Comparison of ENCODE assay signal across 2 cellular contexts in the genomic region with DNA sequence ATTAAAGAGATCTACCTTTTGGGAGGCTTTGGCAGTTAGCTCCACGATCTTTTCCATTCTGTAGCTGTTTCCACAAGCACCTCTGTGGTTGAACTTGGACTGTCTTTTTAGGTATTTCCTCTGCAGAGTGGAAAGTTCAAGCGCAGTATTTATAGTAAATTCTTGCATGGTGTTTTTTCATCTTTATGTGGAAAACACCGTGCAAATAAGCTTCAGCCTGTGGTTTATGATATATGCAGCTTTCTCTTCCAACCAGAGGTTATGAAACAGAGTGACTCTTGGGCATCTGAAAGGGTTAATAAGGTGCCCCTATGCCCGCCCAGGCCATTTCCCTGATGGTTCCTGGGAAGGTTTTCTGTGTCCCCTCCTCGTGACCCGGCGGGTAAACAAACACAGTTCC.
TF ChIP-seq lines count a peak whose summit lies in the region.

No MANE protein-coding gene starts in this region.

TF ChIP-seq in HepG2, 621 proteins besides CTCF, POLR2A, EP300 and RAD21:
- no peak for TF ChIP-seq TAF1 (CRISPR knock-in tag; IDR thresholded peaks at IDR 0.05)
- peak; percentile 66; the same call in 1 of the 2 replicates for TF ChIP-seq ZNF652 (CRISPR knock-in tag; IDR thresholded peaks at IDR 0.05; ENCODE audit: borderline replicate concordance, low read depth)
- TF ChIP-seq MEIS1 (CRISPR knock-in tag; IDR thresholded peaks at IDR 0.05; ENCODE audit: borderline replicate concordance) = no peak

TF ChIP-seq in liver, 16 proteins besides CTCF, POLR2A, EP300 and RAD21:
- TF ChIP-seq NR2F2 (IDR thresholded peaks at IDR 0.05) (peak; percentile 5), HNF4A (conservative IDR thresholded peaks at IDR 0.05) (no peak), ATF3 (IDR thresholded peaks at IDR 0.05) (no peak), EGR1 (IDR thresholded peaks at IDR 0.05; ENCODE audit: low read depth in 2 of 2) (no peak), YY1 (IDR thresholded peaks at IDR 0.05) (no peak), JUND (IDR thresholded peaks at IDR 0.05) (no peak), FOXA2 (IDR thresholded peaks at IDR 0.05) (no peak)
- TF ChIP-seq, protein P1, sequence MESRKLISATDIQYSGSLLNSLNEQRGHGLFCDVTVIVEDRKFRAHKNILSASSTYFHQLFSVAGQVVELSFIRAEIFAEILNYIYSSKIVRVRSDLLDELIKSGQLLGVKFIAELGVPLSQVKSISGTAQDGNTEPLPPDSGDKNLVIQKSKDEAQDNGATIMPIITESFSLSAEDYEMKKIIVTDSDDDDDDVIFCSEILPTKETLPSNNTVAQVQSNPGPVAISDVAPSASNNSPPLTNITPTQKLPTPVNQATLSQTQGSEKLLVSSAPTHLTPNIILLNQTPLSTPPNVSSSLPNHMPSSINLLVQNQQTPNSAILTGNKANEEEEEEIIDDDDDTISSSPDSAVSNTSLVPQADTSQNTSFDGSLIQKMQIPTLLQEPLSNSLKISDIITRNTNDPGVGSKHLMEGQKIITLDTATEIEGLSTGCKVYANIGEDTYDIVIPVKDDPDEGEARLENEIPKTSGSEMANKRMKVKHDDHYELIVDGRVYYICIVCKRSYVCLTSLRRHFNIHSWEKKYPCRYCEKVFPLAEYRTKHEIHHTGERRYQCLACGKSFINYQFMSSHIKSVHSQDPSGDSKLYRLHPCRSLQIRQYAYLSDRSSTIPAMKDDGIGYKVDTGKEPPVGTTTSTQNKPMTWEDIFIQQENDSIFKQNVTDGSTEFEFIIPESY (IDR thresholded peaks at IDR 0.05) = no peak
TF ChIP-seq in liver: peak in this region for 1.
